8 cellular contexts compared by ENCODE assay signal in genomic region chr14:68684466-68685418, GRCh38.
A peak's percentile ranks its signal among the peaks of the same experiment; 100 is the strongest.
DNase-seq lines count a peak whose midpoint lies in the region; ATAC-seq and TF ChIP-seq lines count a peak whose summit lies in the region.
"Had no signal": no experiment of that assay in that cellular context is flagged by ENCODE, and none has a peak within 500 bp of the region (broad histone marks: within the 10 kb centered on the region; RNA-seq: fewer than 3 reads in every experiment).

No MANE protein-coding gene starts in this region.

- H3K27ac ChIP-seq in SJSA1 (0 out of 2 replicates have a peak overlapping the region, but pooled peaks have one; percentile 79), gastroesophageal sphincter (peak overlapping the region; percentile 74 to 87 (median 79)), skeletal muscle tissue (ENCODE audit: low read depth, low read length) (peak overlapping the region; percentile 81)

- no peaks in the 10 kb centered on the region for H3K9me3 ChIP-seq in SJSA1 (replicated peaks)
- no peaks in the 10 kb centered on the region for H3K9me3 ChIP-seq in gastroesophageal sphincter
- H3K9me3 ChIP-seq in skeletal muscle tissue (ENCODE audit: control insufficient read depth in 3 of 3, low read length in 3 of 3): no peaks in the 10 kb centered on the region

- H3K4me3 ChIP-seq in SJSA1: no peak overlapping the region
- H3K4me3 ChIP-seq in gastroesophageal sphincter: no peak overlapping the region
- no peak overlapping the region for H3K4me3 ChIP-seq in skeletal muscle tissue (ENCODE audit: low read length in 3 of 3)

- H3K27me3 ChIP-seq in SJSA1 (replicated peaks) (no peaks in the 10 kb centered on the region), gastroesophageal sphincter (no peaks in the 10 kb centered on the region), skeletal muscle tissue (ENCODE audit: control insufficient read depth in 3 of 3, insufficient read depth in 3 of 3, low read length in 3 of 3) (no peaks in the 10 kb centered on the region)

- H3K4me1 ChIP-seq in SJSA1 (replicated peaks) (peaks cover 63% of the 10 kb centered on the region), gastroesophageal sphincter (peaks cover 11 to 90% (median 56%) of the 10 kb centered on the region in 3 donors), skeletal muscle tissue (ENCODE audit: control insufficient read depth in 3 of 3, insufficient read depth in 3 of 3, low read length in 3 of 3) (peaks cover 36 to 56% (median 41%) of the 10 kb centered on the region in 3 donors)

- H3K36me3 ChIP-seq in SJSA1 (no peaks in the 10 kb centered on the region), gastroesophageal sphincter (no peaks in the 10 kb centered on the region), skeletal muscle tissue (ENCODE audit: control insufficient read depth in 3 of 3, insufficient read depth in 3 of 3, low read length in 3 of 3) (no peaks in the 10 kb centered on the region)

- DNase-seq in SJSA1 (ENCODE audit: low read depth in 1 of 2, low spot score in 2 of 2): no peak
- no peak for DNase-seq in stimulated activated CD4-positive, alpha-beta T cell treated with anti-CD3 and anti-CD28 coated beads, Interleukin-12 subunit alpha, Interleukin-12 subunit beta, amount 100 ng/mL, for 4 hours
- DNase-seq: NCI-H774 had no signal

- TF ChIP-seq POLR2A in gastroesophageal sphincter (IDR thresholded peaks at IDR 0.05): no peak

- WGBS in gastroesophageal sphincter (ENCODE audit: low coverage in 1 of 2), 2 donors: 58 to 60% methylated on average over 3 to 5 of the region's 5 CpGs

- TF ChIP-seq CTCF in gastroesophageal sphincter (IDR thresholded peaks at IDR 0.05): no peak

- no peak for TF ChIP-seq EP300 in gastroesophageal sphincter (IDR thresholded peaks at IDR 0.05)

- peak; percentile 27 for ATAC-seq in HG03139 (IDR thresholded peaks at IDR 0.05; ENCODE audit: unreplicated experiment)
- ATAC-seq in gastroesophageal sphincter: no peak
- ATAC-seq in HG02588 (IDR thresholded peaks at IDR 0.05; ENCODE audit: unreplicated experiment): no peak
- no peak for ATAC-seq in GM18498 (IDR thresholded peaks at IDR 0.05; ENCODE audit: unreplicated experiment)

- H3K9ac ChIP-seq in skeletal muscle tissue (ENCODE audit: low read depth in 1 of 3, low read length in 3 of 3): no peak overlapping the region
